ENCODE assay signal across 18 cellular contexts in genomic region chr11:132539590-132540368, GRCh38.
DNase-seq lines count a peak whose midpoint lies in the region; TF ChIP-seq lines count a peak whose summit lies in the region.
"Had no signal": no experiment of that assay in that cellular context is flagged by ENCODE, and none has a peak within 500 bp of the region (broad histone marks: within the 10 kb centered on the region; RNA-seq: fewer than 3 reads in every experiment).

No MANE protein-coding gene starts in this region.

- H3K9ac ChIP-seq in colonic mucosa (ENCODE audit: low read depth in 2 of 2, low read length in 2 of 2), result no peak overlapping the region

- H3K4me1 ChIP-seq in colonic mucosa, result no peaks in the 10 kb centered on the region
- H3K4me1 ChIP-seq: SJCRH30 had no signal

- DNase-seq in NCI-H510A treated with DMSO at 0.1 percent for 48 hours (lab: John Stamatoyannopoulos, UW), result peak; percentile 25
- no peak for DNase-seq in NCI-H510A (lab: John Stamatoyannopoulos, UW)
- DNase-seq in NCI-H748 (lab: John Stamatoyannopoulos, UW; ENCODE audit: unreplicated experiment), result peak; percentile 81
- no peak for DNase-seq in caudate nucleus (lab: John Stamatoyannopoulos, UW)
- no peak for DNase-seq in HEK293T (ENCODE audit: extremely low spot score)
- no peak for DNase-seq in colonic mucosa
- DNase-seq in activated naive CD4-positive, alpha-beta T cell treated with anti-CD3 and anti-CD28 coated beads for 36 hours, result no peak
- DNase-seq in KBM-7, result no peak
- DNase-seq: DMS 273 treated with DMSO at 0.1 percent for 48 hours; GDM1; NCI-H1092 treated with DMSO at 0.1 percent for 48 hours; NCI-H2029; NCI-H2171 treated with DMSO at 0.1 percent for 48 hours; NCI-H526; NK-92 treated with Interleukin-12 subunit alpha and Interleukin-12 subunit beta, amount 100 ng/mL, for 24 hours; OCI-M1; SJCRH30 had no signal

- TF ChIP-seq CTCF in colonic mucosa (IDR thresholded peaks at IDR 0.05), result no peak

- no peaks in the 10 kb centered on the region for H3K9me3 ChIP-seq in colonic mucosa
- H3K9me3 ChIP-seq: SJCRH30 had no signal

- no peaks in the 10 kb centered on the region for H3K9me3 Mint-ChIP-seq in activated naive CD4-positive, alpha-beta T cell treated with anti-CD3 and anti-CD28 coated beads for 36 hours

- no peaks in the 10 kb centered on the region for H3K36me3 Mint-ChIP-seq in activated naive CD4-positive, alpha-beta T cell treated with anti-CD3 and anti-CD28 coated beads for 36 hours (ENCODE audit: low read depth)

- POLR2A ChIA-PET in HEK293T (lab: Yijun Ruan, JAX), result no interaction called here

- H3K27ac ChIP-seq in caudate nucleus (ENCODE audit: low read depth, low read length), result peak overlapping the region; percentile 6
- no peak overlapping the region for H3K27ac ChIP-seq in colonic mucosa
- H3K27ac ChIP-seq: RWPE1, SJCRH30 had no signal

- no peaks in the 10 kb centered on the region for H3K4me1 Mint-ChIP-seq in activated naive CD4-positive, alpha-beta T cell treated with anti-CD3 and anti-CD28 coated beads for 36 hours (ENCODE audit: low read depth)

- H3K27me3 ChIP-seq in colonic mucosa, result no peaks in the 10 kb centered on the region
- H3K27me3 ChIP-seq: SJCRH30 had no signal

- CTCF ChIA-PET in HEK293T (lab: Yijun Ruan, JAX), result no interaction called here
- CTCF ChIA-PET in activated naive CD4-positive, alpha-beta T cell treated with anti-CD3 and anti-CD28 coated beads for 36 hours (lab: Charles Lee), result no interaction called here

- in situ Hi-C loops in KBM-7 (cut with MboI; ENCODE audit: low pct_unique_long_range_greater_than_20kb, low sequenced_read_pairs), result no loop called here

- no peaks in the 10 kb centered on the region for H3K36me3 ChIP-seq in colonic mucosa
- H3K36me3 ChIP-seq: SJCRH30 had no signal

- H3K27ac Mint-ChIP-seq in activated naive CD4-positive, alpha-beta T cell treated with anti-CD3 and anti-CD28 coated beads for 36 hours, result no peak overlapping the region

- no peak overlapping the region for H3K4me3 ChIP-seq in colonic mucosa
- H3K4me3 ChIP-seq: SJCRH30 had no signal

- intact Hi-C loops in colonic mucosa (cut with DNase I), result no loop called here
- intact Hi-C loops in activated naive CD4-positive, alpha-beta T cell treated with anti-CD3 and anti-CD28 coated beads for 36 hours (cut with micrococcal nuclease), result no loop called here

- H3K4me3 Mint-ChIP-seq in activated naive CD4-positive, alpha-beta T cell treated with anti-CD3 and anti-CD28 coated beads for 36 hours, result no peak overlapping the region

- no peaks in the 10 kb centered on the region for H3K27me3 Mint-ChIP-seq in activated naive CD4-positive, alpha-beta T cell treated with anti-CD3 and anti-CD28 coated beads for 36 hours (ENCODE audit: low read depth)

TF ChIP-seq in HEK293T, 16 proteins besides CTCF, POLR2A, EP300 and RAD21:
- TF ChIP-seq CTBP1 (IDR thresholded peaks at IDR 0.05; ENCODE audit: borderline replicate concordance) (no peak), HDGF (IDR thresholded peaks at IDR 0.05; ENCODE audit: borderline replicate concordance) (no peak), FOXA1 (IDR thresholded peaks at IDR 0.05) (no peak), NFRKB (IDR thresholded peaks at IDR 0.05) (no peak), BHLHE40 (IDR thresholded peaks at IDR 0.05; ENCODE audit: borderline replicate concordance) (no peak), SUZ12 (IDR thresholded peaks at IDR 0.05) (no peak), LEF1 (IDR thresholded peaks at IDR 0.05; ENCODE audit: borderline replicate concordance) (no peak), FOXK2 (IDR thresholded peaks at IDR 0.05) (no peak), FOXM1 (IDR thresholded peaks at IDR 0.05; ENCODE audit: borderline replicate concordance) (no peak), TARDBP (IDR thresholded peaks at IDR 0.05) (no peak), ARNT (IDR thresholded peaks at IDR 0.05) (no peak), SP1 (IDR thresholded peaks at IDR 0.05) (no peak)
TF ChIP-seq in HEK293T: peak in this region for 0.

Comparison
In these comparisons a context has a peak if more than half of its experiments do, and no peak if none do; other contexts are left out.
1. DNase-seq: peak in NCI-H510A treated with DMSO at 0.1 percent for 48 hours (single experiment) and NCI-H748 (single experiment); none in NCI-H510A (single experiment), caudate nucleus (0 of 61), HEK293T (single experiment), colonic mucosa (single experiment), activated naive CD4-positive, alpha-beta T cell treated with anti-CD3 and anti-CD28 coated beads for 36 hours (single experiment) and KBM-7 (single experiment).